Comparison of ENCODE assay signal across 2 cellular contexts in genomic region chr1:151455966-151456365, GRCh38.
TF ChIP-seq lines count a peak whose summit lies in the region.

No MANE protein-coding gene starts in this region.

TF ChIP-seq in IMR-90, 13 proteins besides CTCF, POLR2A, EP300 and RAD21:
- TF ChIP-seq, protein P1, sequence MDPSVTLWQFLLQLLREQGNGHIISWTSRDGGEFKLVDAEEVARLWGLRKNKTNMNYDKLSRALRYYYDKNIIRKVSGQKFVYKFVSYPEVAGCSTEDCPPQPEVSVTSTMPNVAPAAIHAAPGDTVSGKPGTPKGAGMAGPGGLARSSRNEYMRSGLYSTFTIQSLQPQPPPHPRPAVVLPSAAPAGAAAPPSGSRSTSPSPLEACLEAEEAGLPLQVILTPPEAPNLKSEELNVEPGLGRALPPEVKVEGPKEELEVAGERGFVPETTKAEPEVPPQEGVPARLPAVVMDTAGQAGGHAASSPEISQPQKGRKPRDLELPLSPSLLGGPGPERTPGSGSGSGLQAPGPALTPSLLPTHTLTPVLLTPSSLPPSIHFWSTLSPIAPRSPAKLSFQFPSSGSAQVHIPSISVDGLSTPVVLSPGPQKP (IDR thresholded peaks at IDR 0.05; ENCODE audit: borderline replicate concordance, low read depth, low read length): no peak
- TF ChIP-seq RCOR1 (IDR thresholded peaks at IDR 0.05; ENCODE audit: insufficient replicate concordance, low read length) (no peak), CEBPB (IDR thresholded peaks at IDR 0.05; ENCODE audit: low read depth, low read length) (no peak), NFE2L2 (IDR thresholded peaks at IDR 0.05; ENCODE audit: low read depth, low read length) (no peak), RFX5 (IDR thresholded peaks at IDR 0.05; ENCODE audit: low read depth, low read length) (no peak), FOS (IDR thresholded peaks at IDR 0.05; ENCODE audit: low read depth, low read length) (no peak), MXI1 (IDR thresholded peaks at IDR 0.05; ENCODE audit: borderline replicate concordance, low read depth, low read length) (no peak), MAFK (IDR thresholded peaks at IDR 0.05; ENCODE audit: low read depth, low read length) (no peak), USF2 (IDR thresholded peaks at IDR 0.05; ENCODE audit: low read depth, low read length) (no peak), BHLHE40 (IDR thresholded peaks at IDR 0.05; ENCODE audit: low read depth, low read length) (no peak), SMC3 (IDR thresholded peaks at IDR 0.05; ENCODE audit: low read depth, low read length) (no peak), CHD1 (IDR thresholded peaks at IDR 0.05; ENCODE audit: low read depth, low read length) (no peak), MAZ (IDR thresholded peaks at IDR 0.05; ENCODE audit: borderline replicate concordance, low read depth, low read length) (no peak)

TF ChIP-seq in K562, 482 proteins besides CTCF, POLR2A, EP300 and RAD21:
- TF ChIP-seq, protein P2, sequence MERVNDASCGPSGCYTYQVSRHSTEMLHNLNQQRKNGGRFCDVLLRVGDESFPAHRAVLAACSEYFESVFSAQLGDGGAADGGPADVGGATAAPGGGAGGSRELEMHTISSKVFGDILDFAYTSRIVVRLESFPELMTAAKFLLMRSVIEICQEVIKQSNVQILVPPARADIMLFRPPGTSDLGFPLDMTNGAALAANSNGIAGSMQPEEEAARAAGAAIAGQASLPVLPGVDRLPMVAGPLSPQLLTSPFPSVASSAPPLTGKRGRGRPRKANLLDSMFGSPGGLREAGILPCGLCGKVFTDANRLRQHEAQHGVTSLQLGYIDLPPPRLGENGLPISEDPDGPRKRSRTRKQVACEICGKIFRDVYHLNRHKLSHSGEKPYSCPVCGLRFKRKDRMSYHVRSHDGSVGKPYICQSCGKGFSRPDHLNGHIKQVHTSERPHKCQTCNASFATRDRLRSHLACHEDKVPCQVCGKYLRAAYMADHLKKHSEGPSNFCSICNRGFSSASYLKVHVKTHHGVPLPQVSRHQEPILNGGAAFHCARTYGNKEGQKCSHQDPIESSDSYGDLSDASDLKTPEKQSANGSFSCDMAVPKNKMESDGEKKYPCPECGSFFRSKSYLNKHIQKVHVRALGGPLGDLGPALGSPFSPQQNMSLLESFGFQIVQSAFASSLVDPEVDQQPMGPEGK (CRISPR knock-in tag; IDR thresholded peaks at IDR 0.05; ENCODE audit: borderline replicate concordance): no peak
- TF ChIP-seq IRF2 (CRISPR knock-in tag; IDR thresholded peaks at IDR 0.05) (no peak), ZNF316 (IDR thresholded peaks at IDR 0.05) (0 out of 2 replicates have a peak, but pooled peaks have one; percentile 1), CBFA2T2 (conservative IDR thresholded peaks at IDR 0.05) (no peak), CHD2 (IDR thresholded peaks at IDR 0.05; ENCODE audit: low read depth, low read length) (no peak), NFE2 (IDR thresholded peaks at IDR 0.05; ENCODE audit: low read depth) (peak; percentile 44; the same call in 1 of the 2 replicates), RBM25 (IDR thresholded peaks at IDR 0.05; ENCODE audit: low read depth, low read length, severe bottlenecking) (peak; percentile 8)
TF ChIP-seq in K562: peak in this region for 3.
